Comparison of ENCODE assay signal across 12 cellular contexts in the genomic region with DNA sequence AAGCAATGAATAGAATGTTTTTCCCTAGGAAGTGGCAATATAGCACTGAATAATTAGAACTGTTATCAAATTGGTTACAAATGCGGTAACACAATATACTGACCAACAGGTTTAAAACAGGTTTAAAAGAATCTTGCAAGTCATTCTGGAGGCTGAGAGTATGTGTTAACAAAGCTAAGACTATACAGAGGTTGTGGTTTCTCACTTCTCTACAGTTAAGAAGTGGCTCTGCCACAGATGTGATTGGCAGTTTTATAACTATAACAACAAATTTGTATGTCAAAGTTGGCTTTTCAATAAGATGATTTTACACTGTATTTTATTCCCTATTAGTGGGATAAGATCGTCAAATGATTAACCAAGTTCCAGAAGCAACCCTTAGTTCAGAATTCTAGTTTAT. TPM values are rescaled to one million over a fixed set of nuclear protein-coding genes. Genes with fewer than 3 reads are reported as not detected.
A peak's percentile ranks its signal among the peaks of the same experiment; 100 is the strongest.
DNase-seq lines count a peak whose midpoint lies in the region; ATAC-seq and TF ChIP-seq lines count a peak whose summit lies in the region.
"Had no signal": no experiment of that assay in that cellular context is flagged by ENCODE, and none has a peak within 500 bp of the region (broad histone marks: within the 10 kb centered on the region; RNA-seq: fewer than 3 reads in every experiment).

No MANE protein-coding gene starts in this region.

- H3K4me1 ChIP-seq in CD8-positive, alpha-beta T cell (ENCODE audit: insufficient read depth, low read length): peaks cover 4% of the 10 kb centered on the region

- H3K4me1 Mint-ChIP-seq in activated naive CD8-positive, alpha-beta T cell treated with anti-CD3 and anti-CD28 coated beads, Interleukin-2, amount 10 ng/mL, durations not matched to agents 7 days and 5 days: peaks cover 26% of the 10 kb centered on the region
- H3K4me1 Mint-ChIP-seq in activated naive CD8-positive, alpha-beta T cell treated with anti-CD3 and anti-CD28 coated beads, Interleukin-2, amount 50 U/mL, for 24 hours: peaks cover 28% of the 10 kb centered on the region
- H3K4me1 Mint-ChIP-seq in stimulated activated memory B cell treated with anti-CD40 and anti-IgM and Interleukin-4, amounts not matched to agents 10 μg/mL and 1 μg/mL and 100 μg/mL, for 72 hours: peaks cover 33% of the 10 kb centered on the region
- peaks cover 36% of the 10 kb centered on the region for H3K4me1 Mint-ChIP-seq in CD8-positive, alpha-beta T cell (ENCODE audit: low read depth)
- H3K4me1 Mint-ChIP-seq in endothelial cell (ENCODE audit: unreplicated experiment): no peaks in the 10 kb centered on the region

- no peaks in the 10 kb centered on the region for H3K27me3 ChIP-seq in CD8-positive, alpha-beta T cell (ENCODE audit: insufficient read depth, low read length)
- H3K27me3 ChIP-seq: upper lobe of left lung had no signal

- no peaks in the 10 kb centered on the region for H3K36me3 ChIP-seq in CD8-positive, alpha-beta T cell (ENCODE audit: insufficient read depth, low read length)

- peak overlapping the region; percentile 7 for H3K4me3 Mint-ChIP-seq in activated naive CD8-positive, alpha-beta T cell treated with anti-CD3 and anti-CD28 coated beads, Interleukin-2, amount 10 ng/mL, durations not matched to agents 7 days and 5 days
- H3K4me3 Mint-ChIP-seq in activated naive CD8-positive, alpha-beta T cell treated with anti-CD3 and anti-CD28 coated beads, Interleukin-2, amount 50 U/mL, for 24 hours: no peak overlapping the region
- H3K4me3 Mint-ChIP-seq in stimulated activated memory B cell treated with anti-CD40 and anti-IgM and Interleukin-4, amounts not matched to agents 10 μg/mL and 1 μg/mL and 100 μg/mL, for 72 hours: no peak overlapping the region
- H3K4me3 Mint-ChIP-seq in CD8-positive, alpha-beta T cell: no peak overlapping the region
- no peak overlapping the region for H3K4me3 Mint-ChIP-seq in endothelial cell (ENCODE audit: unreplicated experiment)

- H3K36me3 Mint-ChIP-seq in activated naive CD8-positive, alpha-beta T cell treated with anti-CD3 and anti-CD28 coated beads, Interleukin-2, amount 10 ng/mL, durations not matched to agents 7 days and 5 days: peaks cover 37% of the 10 kb centered on the region
- peaks cover 39% of the 10 kb centered on the region for H3K36me3 Mint-ChIP-seq in activated naive CD8-positive, alpha-beta T cell treated with anti-CD3 and anti-CD28 coated beads, Interleukin-2, amount 50 U/mL, for 24 hours (ENCODE audit: low read depth)
- H3K36me3 Mint-ChIP-seq in stimulated activated memory B cell treated with anti-CD40 and anti-IgM and Interleukin-4, amounts not matched to agents 10 μg/mL and 1 μg/mL and 100 μg/mL, for 72 hours: peaks cover 25% of the 10 kb centered on the region
- H3K36me3 Mint-ChIP-seq in CD8-positive, alpha-beta T cell: peaks cover 71% of the 10 kb centered on the region
- H3K36me3 Mint-ChIP-seq in endothelial cell (ENCODE audit: low read depth, unreplicated experiment): peaks cover 10% of the 10 kb centered on the region

- no peak for TF ChIP-seq CTCF in CD8-positive, alpha-beta T cell (IDR thresholded peaks at IDR 0.05)
- TF ChIP-seq CTCF in endothelial cell (IDR thresholded peaks at IDR 0.05; ENCODE audit: unreplicated experiment): no peak

- H3K27ac ChIP-seq in CD8-positive, alpha-beta T cell (ENCODE audit: low read depth, low read length): no peak overlapping the region
- H3K27ac ChIP-seq: upper lobe of left lung had no signal

- peak; percentile 82 for ATAC-seq in activated naive CD8-positive, alpha-beta T cell treated with anti-CD3 and anti-CD28 coated beads, Interleukin-2, amount 10 ng/mL, durations not matched to agents 7 days and 5 days (ENCODE audit: low read depth)
- ATAC-seq in activated naive CD8-positive, alpha-beta T cell treated with anti-CD3 and anti-CD28 coated beads, Interleukin-2, amount 50 U/mL, for 24 hours: no peak
- ATAC-seq in GM21825 (IDR thresholded peaks at IDR 0.05; ENCODE audit: unreplicated experiment) (peak; percentile 66), HG03565 (IDR thresholded peaks at IDR 0.05; ENCODE audit: unreplicated experiment) (peak; percentile 77)
- peak; percentile 66 for ATAC-seq in stimulated activated memory B cell treated with anti-CD40 and anti-IgM and Interleukin-4, amounts not matched to agents 10 μg/mL and 1 μg/mL and 100 μg/mL, for 72 hours
- ATAC-seq in CD8-positive, alpha-beta T cell: no peak

- DNase-seq in activated naive CD8-positive, alpha-beta T cell treated with anti-CD3 and anti-CD28 coated beads, Interleukin-2, amount 10 ng/mL, durations not matched to agents 7 days and 5 days: no peak
- DNase-seq in activated naive CD8-positive, alpha-beta T cell treated with anti-CD3 and anti-CD28 coated beads, Interleukin-2, amount 50 U/mL, for 24 hours: no peak
- no peak for DNase-seq in CD8-positive, alpha-beta T cell
- no peak for DNase-seq in endothelial cell (ENCODE audit: low spot score)
- no peak for DNase-seq in NCI-H2227 treated with DMSO at 0.1 percent for 48 hours (lab: John Stamatoyannopoulos, UW)
- DNase-seq: activated naive CD4-positive, alpha-beta T cell treated with Interleukin-2 at 50 U/mL for 16 hours; glutamatergic neuron; NCI-H1694 treated with DMSO at 0.1 percent for 48 hours; upper lobe of left lung had no signal

- peak overlapping the region; percentile 43 for H3K27ac Mint-ChIP-seq in activated naive CD8-positive, alpha-beta T cell treated with anti-CD3 and anti-CD28 coated beads, Interleukin-2, amount 10 ng/mL, durations not matched to agents 7 days and 5 days
- no peak overlapping the region for H3K27ac Mint-ChIP-seq in activated naive CD8-positive, alpha-beta T cell treated with anti-CD3 and anti-CD28 coated beads, Interleukin-2, amount 50 U/mL, for 24 hours
- peak overlapping the region; percentile 24 for H3K27ac Mint-ChIP-seq in stimulated activated memory B cell treated with anti-CD40 and anti-IgM and Interleukin-4, amounts not matched to agents 10 μg/mL and 1 μg/mL and 100 μg/mL, for 72 hours
- H3K27ac Mint-ChIP-seq in CD8-positive, alpha-beta T cell: no peak overlapping the region
- no peak overlapping the region for H3K27ac Mint-ChIP-seq in endothelial cell (ENCODE audit: unreplicated experiment)

- POLR2A ChIA-PET in activated naive CD8-positive, alpha-beta T cell treated with anti-CD3 and anti-CD28 coated beads, Interleukin-2, amount 10 ng/mL, durations not matched to agents 7 days and 5 days (lab: Charles Lee): no interaction called here
- POLR2A ChIA-PET in CD8-positive, alpha-beta T cell (lab: Charles Lee): no interaction called here

- no peaks in the 10 kb centered on the region for H3K27me3 Mint-ChIP-seq in activated naive CD8-positive, alpha-beta T cell treated with anti-CD3 and anti-CD28 coated beads, Interleukin-2, amount 10 ng/mL, durations not matched to agents 7 days and 5 days
- H3K27me3 Mint-ChIP-seq in activated naive CD8-positive, alpha-beta T cell treated with anti-CD3 and anti-CD28 coated beads, Interleukin-2, amount 50 U/mL, for 24 hours: no peaks in the 10 kb centered on the region
- no peaks in the 10 kb centered on the region for H3K27me3 Mint-ChIP-seq in stimulated activated memory B cell treated with anti-CD40 and anti-IgM and Interleukin-4, amounts not matched to agents 10 μg/mL and 1 μg/mL and 100 μg/mL, for 72 hours
- H3K27me3 Mint-ChIP-seq in CD8-positive, alpha-beta T cell (ENCODE audit: low read depth): no peaks in the 10 kb centered on the region
- H3K27me3 Mint-ChIP-seq in endothelial cell (ENCODE audit: unreplicated experiment): no peaks in the 10 kb centered on the region

- H3K9me3 ChIP-seq in CD8-positive, alpha-beta T cell (ENCODE audit: low read length): no peaks in the 10 kb centered on the region
- H3K9me3 ChIP-seq: upper lobe of left lung had no signal

- no peak overlapping the region for H3K4me3 ChIP-seq in CD8-positive, alpha-beta T cell (ENCODE audit: low read depth, low read length)
- H3K4me3 ChIP-seq: upper lobe of left lung had no signal

- intact Hi-C loops in CD8-positive, alpha-beta T cell (cut with DNase I, micrococcal nuclease): no loop called here

- H3K9me3 Mint-ChIP-seq in activated naive CD8-positive, alpha-beta T cell treated with anti-CD3 and anti-CD28 coated beads, Interleukin-2, amount 10 ng/mL, durations not matched to agents 7 days and 5 days: no peaks in the 10 kb centered on the region
- no peaks in the 10 kb centered on the region for H3K9me3 Mint-ChIP-seq in activated naive CD8-positive, alpha-beta T cell treated with anti-CD3 and anti-CD28 coated beads, Interleukin-2, amount 50 U/mL, for 24 hours
- H3K9me3 Mint-ChIP-seq in stimulated activated memory B cell treated with anti-CD40 and anti-IgM and Interleukin-4, amounts not matched to agents 10 μg/mL and 1 μg/mL and 100 μg/mL, for 72 hours: no peaks in the 10 kb centered on the region
- H3K9me3 Mint-ChIP-seq in CD8-positive, alpha-beta T cell: no peaks in the 10 kb centered on the region
- no peaks in the 10 kb centered on the region for H3K9me3 Mint-ChIP-seq in endothelial cell (ENCODE audit: unreplicated experiment)

- CTCF ChIA-PET in CD8-positive, alpha-beta T cell (lab: Charles Lee): interaction anchor here (0.6 kb wide), 1 partner anchor 902 kb away, joined by 5 read pairs; no protein-coding TSS in a partner anchor

RNA-seq across cellular contexts. Expression of a gene that starts 7.1 kb away (rescaled TPM):
- 10 to 100 TPM; 59.9 to 63.8 TPM for total RNA-seq in activated naive CD8-positive, alpha-beta T cell treated with anti-CD3 and anti-CD28 coated beads, Interleukin-2, amount 10 ng/mL, durations not matched to agents 7 days and 5 days
- 10 to 100 TPM; 47.4 to 52.5 TPM for total RNA-seq in CD8-positive, alpha-beta T cell
- 32.4 TPM for total RNA-seq in endothelial cell (ENCODE audit: unreplicated experiment)

RNA-seq across cellular contexts. Expression of a gene that starts 42.5 kb away (rescaled TPM):
- 10 to 100 TPM; 13.4 to 13.8 TPM for total RNA-seq in activated naive CD8-positive, alpha-beta T cell treated with anti-CD3 and anti-CD28 coated beads, Interleukin-2, amount 10 ng/mL, durations not matched to agents 7 days and 5 days
- 1 to 10 TPM; 5.3 to 5.6 TPM for total RNA-seq in CD8-positive, alpha-beta T cell
- total RNA-seq in endothelial cell (ENCODE audit: unreplicated experiment): 19.9 TPM

RNA-seq across cellular contexts. Expression of a gene that starts 58.2 kb away (rescaled TPM):
- under 1 TPM in 1 of 2 experiments, not detected in 1; 0.08 TPM for total RNA-seq in activated naive CD8-positive, alpha-beta T cell treated with anti-CD3 and anti-CD28 coated beads, Interleukin-2, amount 10 ng/mL, durations not matched to agents 7 days and 5 days
- total RNA-seq in CD8-positive, alpha-beta T cell: not detected
- total RNA-seq in endothelial cell (ENCODE audit: unreplicated experiment): 8.3 TPM

Comparison
In these comparisons a context has a peak if more than half of its experiments do, and no peak if none do; other contexts are left out.
1. ATAC-seq: peak in activated naive CD8-positive, alpha-beta T cell treated with anti-CD3 and anti-CD28 coated beads, Interleukin-2, amount 10 ng/mL, durations not matched to agents 7 days and 5 days (single experiment), GM21825 (single experiment), HG03565 (single experiment) and stimulated activated memory B cell treated with anti-CD40 and anti-IgM and Interleukin-4, amounts not matched to agents 10 μg/mL and 1 μg/mL and 100 μg/mL, for 72 hours (single experiment); none in activated naive CD8-positive, alpha-beta T cell treated with anti-CD3 and anti-CD28 coated beads, Interleukin-2, amount 50 U/mL, for 24 hours (single experiment) and CD8-positive, alpha-beta T cell (single experiment).
2. H3K27ac Mint-ChIP-seq: peak in activated naive CD8-positive, alpha-beta T cell treated with anti-CD3 and anti-CD28 coated beads, Interleukin-2, amount 10 ng/mL, durations not matched to agents 7 days and 5 days (single experiment) and stimulated activated memory B cell treated with anti-CD40 and anti-IgM and Interleukin-4, amounts not matched to agents 10 μg/mL and 1 μg/mL and 100 μg/mL, for 72 hours (single experiment); none in activated naive CD8-positive, alpha-beta T cell treated with anti-CD3 and anti-CD28 coated beads, Interleukin-2, amount 50 U/mL, for 24 hours (single experiment), CD8-positive, alpha-beta T cell (single experiment) and endothelial cell (single experiment).